ENCODE assay signal across 13 cellular contexts in the genomic region with DNA sequence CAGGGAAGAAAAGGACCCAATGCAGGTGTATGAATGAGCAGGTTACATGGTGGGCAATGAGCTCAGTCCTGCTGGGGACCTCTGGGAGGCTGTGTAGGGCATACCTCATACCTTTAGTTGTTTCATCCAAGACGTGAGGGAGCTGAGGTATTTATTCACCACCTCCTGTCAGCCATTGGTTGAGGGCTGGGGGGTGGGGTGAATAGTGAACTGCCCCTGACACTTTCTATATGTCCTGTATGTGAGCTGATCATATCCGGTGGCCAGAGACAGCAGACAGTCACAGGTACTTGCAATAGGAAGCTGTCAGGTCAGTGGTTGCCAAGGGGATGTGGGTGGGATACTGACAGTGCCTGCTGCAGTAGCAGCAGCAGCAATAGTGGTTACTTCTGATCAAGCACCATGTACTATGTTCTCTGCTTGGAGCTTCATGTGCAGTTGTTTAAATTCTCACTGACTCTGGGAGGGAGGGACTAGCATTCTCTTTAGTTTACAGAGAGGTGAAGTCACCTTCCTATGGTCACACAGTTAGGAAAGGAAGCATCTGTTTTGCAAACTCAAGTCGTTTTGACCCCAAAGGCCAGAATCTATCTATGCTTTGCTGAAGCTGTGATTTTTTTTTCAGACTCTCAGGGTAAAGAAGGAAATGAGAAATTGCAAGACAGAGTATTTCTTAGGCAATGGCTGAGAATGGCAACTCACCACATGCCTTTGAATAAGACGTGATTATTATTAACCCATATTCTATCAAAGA. TPM values are rescaled to one million over a fixed set of nuclear protein-coding genes. Genes with fewer than 3 reads are reported as not detected.
DNase-seq lines count a peak whose midpoint lies in the region; ATAC-seq, FAIRE-seq and TF ChIP-seq lines count a peak whose summit lies in the region.
"Had no signal": no experiment of that assay in that cellular context is flagged by ENCODE, and none has a peak within 500 bp of the region (broad histone marks: within the 10 kb centered on the region; RNA-seq: fewer than 3 reads in every experiment).

No MANE protein-coding gene starts in this region.

- FAIRE-seq in bronchial epithelial cell (lab: Jason Lieb, UNC) (peak; percentile 68), small intestine (lab: Jason Lieb, UNC) (no peak)

- no peak for TF ChIP-seq POLR2A in adrenal gland (IDR thresholded peaks at IDR 0.05)

- peak; percentile 47 for ATAC-seq in HG03280 (IDR thresholded peaks at IDR 0.05; ENCODE audit: unreplicated experiment)
- no peak for ATAC-seq in GM18520 (IDR thresholded peaks at IDR 0.05; ENCODE audit: unreplicated experiment)
- no peak for ATAC-seq in HG03571 (IDR thresholded peaks at IDR 0.05; ENCODE audit: unreplicated experiment)
- ATAC-seq: sciatic nerve had no signal

- H3K27ac ChIP-seq in small intestine (ENCODE audit: low read depth in 1 of 2, low read length in 1 of 2) (no peak overlapping the region), adrenal gland (no peak overlapping the region)
- H3K27ac ChIP-seq: breast epithelium, upper lobe of left lung had no signal

- intact Hi-C loops in adrenal gland (cut with DNase I) = no loop called here

- H3K4me3 ChIP-seq in bronchial epithelial cell (ENCODE audit: low read depth, low read length) = no peak overlapping the region
- no peak overlapping the region for H3K4me3 ChIP-seq in small intestine (ENCODE audit: low read depth in 1 of 2, low read length in 2 of 2)
- H3K4me3 ChIP-seq in adrenal gland = no peak overlapping the region
- H3K4me3 ChIP-seq: breast epithelium, upper lobe of left lung had no signal

- H3K9me3 ChIP-seq in small intestine (ENCODE audit: control insufficient read depth, low read depth) = no peaks in the 10 kb centered on the region
- no peaks in the 10 kb centered on the region for H3K9me3 ChIP-seq in adrenal gland (replicated peaks in 1 of 3)
- H3K9me3 ChIP-seq: upper lobe of left lung had no signal

- TF ChIP-seq CTCF in bronchial epithelial cell (IDR thresholded peaks at IDR 0.05; ENCODE audit: insufficient read depth, low read length, severe bottlenecking) (no peak), adrenal gland (IDR thresholded peaks at IDR 0.05) (no peak)

- H3K27me3 ChIP-seq in bronchial epithelial cell (ENCODE audit: control insufficient read depth, insufficient read depth, low read length) = no peaks in the 10 kb centered on the region
- H3K27me3 ChIP-seq in small intestine (ENCODE audit: control insufficient read depth in 2 of 2, insufficient read depth in 2 of 2, low read length in 2 of 2) = no peaks in the 10 kb centered on the region
- no peaks in the 10 kb centered on the region for H3K27me3 ChIP-seq in adrenal gland
- H3K27me3 ChIP-seq: breast epithelium, upper lobe of left lung had no signal

- DNase-seq in activated gamma-delta T cell treated with Interleukin-2 at 50 U/mL for 16 hours (peak; percentile 7), activated gamma-delta T cell (lab: John Stamatoyannopoulos, UW) (no peak), bronchial epithelial cell (ENCODE audit: low read depth) (no peak), small intestine (peak; percentile 1), adrenal gland (no peak)
- DNase-seq: erythroblast, NCI-H1694 had no signal

- 59 to 86% (median 71%) methylated on average over 4 of the region's 4 CpGs for WGBS in small intestine, 3 donors
- WGBS in adrenal gland, 4 donors = 67 to 71% (median 69%) methylated on average over 4 of the region's 4 CpGs

- H3K4me1 ChIP-seq in small intestine (ENCODE audit: control insufficient read depth in 2 of 2, insufficient read depth in 1 of 2, low read depth in 1 of 2, low read length in 1 of 2) = no peaks in the 10 kb centered on the region
- H3K4me1 ChIP-seq in adrenal gland (replicated peaks in 1 of 2) = no peaks in the 10 kb centered on the region
- H3K4me1 ChIP-seq: breast epithelium had no signal

- H3K36me3 ChIP-seq in bronchial epithelial cell (ENCODE audit: control insufficient read depth, insufficient read depth, low read length) (no peaks in the 10 kb centered on the region), small intestine (ENCODE audit: control insufficient read depth in 2 of 2, insufficient read depth in 2 of 2, low read length in 2 of 2) (peaks cover 3% of the 10 kb centered on the region in 2 donors), adrenal gland (replicated peaks in 1 of 2) (no peaks in the 10 kb centered on the region)
- H3K36me3 ChIP-seq: breast epithelium, upper lobe of left lung had no signal

RNA-seq across cellular contexts. Expression of a gene that starts 54.0 kb away (rescaled TPM):
- 0.53 and 0.64 TPM in 2 replicates for total RNA-seq in bronchial epithelial cell
- polyA plus RNA-seq in small intestine = 1 to 10 TPM in 1 of 3 donors, under 1 TPM in 1, not detected in 1; 0.27 to 1.3 TPM
- 10 to 100 TPM in 2 of 8 donors, 1 to 10 TPM in 4, under 1 TPM in 2; 0.18 to 11.4 (median 1.5) TPM for total RNA-seq in adrenal gland
- 10 to 100 TPM in 1 of 3 donors, 1 to 10 TPM in 2; 4.6 to 23.9 (median 7.0) TPM for polyA plus RNA-seq in adrenal gland

Comparison
In these comparisons a context has a peak if more than half of its experiments do, and no peak if none do; other contexts are left out.
1. DNase-seq: peak in activated gamma-delta T cell treated with Interleukin-2 at 50 U/mL for 16 hours (single experiment) and small intestine (single experiment); none in activated gamma-delta T cell (single experiment), bronchial epithelial cell (single experiment) and adrenal gland (0 of 7).